In genomic region chr10:124975977-124976514, GRCh38 we compare ENCODE assay signal across 10 cellular contexts. TPM values are rescaled to one million over a fixed set of nuclear protein-coding genes. Genes with fewer than 3 reads are reported as not detected.
A peak's percentile ranks its signal among the peaks of the same experiment; 100 is the strongest.
DNase-seq lines count a peak whose midpoint lies in the region; ATAC-seq, FAIRE-seq and TF ChIP-seq lines count a peak whose summit lies in the region.
"Had no signal": no experiment of that assay in that cellular context is flagged by ENCODE, and none has a peak within 500 bp of the region (broad histone marks: within the 10 kb centered on the region; RNA-seq: fewer than 3 reads in every experiment).

No MANE protein-coding gene starts in this region.

- H3K36me3 Mint-ChIP-seq in GM23338 (ENCODE audit: low read depth): peaks cover 25% of the 10 kb centered on the region; the same call in 2 of the 3 replicates
- peaks cover 0 to 82% (median 11%) of the 10 kb centered on the region in 3 donors for H3K36me3 Mint-ChIP-seq in naive thymus-derived CD8-positive, alpha-beta T cell

- peaks cover 12% of the 10 kb centered on the region for H4K20me1 ChIP-seq in GM23338 (replicated peaks; ENCODE audit: insufficient read depth)

- H3K27ac Mint-ChIP-seq in GM23338: peak overlapping the region; percentile 1; the same call in 1 of the 2 replicates
- H3K27ac Mint-ChIP-seq in naive thymus-derived CD8-positive, alpha-beta T cell: peak overlapping the region in 9 of 10 donors; percentile 15 to 79 (median 60)
- H3K27ac Mint-ChIP-seq: memory B cell had no signal

- DNase-seq in GM23338 (ENCODE audit: low spot score) (no peak), RCC 7860 (ENCODE audit: low spot score) (peak; percentile 90), left cardiac atrium (no peak), SIG-M5 (lab: John Stamatoyannopoulos, UW) (no peak), GM20000 (ENCODE audit: low spot score) (no peak)
- peak in 1 of 10 donors; percentile 5 for DNase-seq in naive thymus-derived CD8-positive, alpha-beta T cell
- DNase-seq: DMS 273 treated with DMSO at 0.1 percent for 48 hours had no signal

- peaks cover 10% of the 10 kb centered on the region for H3K27me3 Mint-ChIP-seq in GM23338 (ENCODE audit: insufficient read depth, low read depth, poor library complexity)
- H3K27me3 Mint-ChIP-seq in naive thymus-derived CD8-positive, alpha-beta T cell: no peaks in the 10 kb centered on the region
- H3K27me3 Mint-ChIP-seq: memory B cell had no signal

- no peak overlapping the region for H3K4me3 Mint-ChIP-seq in GM23338
- H3K4me3 Mint-ChIP-seq in naive thymus-derived CD8-positive, alpha-beta T cell: peak overlapping the region in 1 of 10 donors; percentile 9
- H3K4me3 Mint-ChIP-seq: memory B cell had no signal

- H3K27ac ChIP-seq in GM23338 (ENCODE audit: low read depth): no peak overlapping the region

- H3K4me3 ChIP-seq in GM23338: no peak overlapping the region

- no peaks in the 10 kb centered on the region for H3F3A ChIP-seq in GM23338 (replicated peaks; ENCODE audit: low read depth)

- intact Hi-C loops in left cardiac atrium (cut with DNase I): no loop called here

- no peaks in the 10 kb centered on the region for H3K27me3 ChIP-seq in GM23338 (ENCODE audit: insufficient read depth)

- POLR2A ChIA-PET in naive thymus-derived CD8-positive, alpha-beta T cell (lab: Charles Lee): no interaction called here

- H3K79me2 ChIP-seq in GM23338 (replicated peaks; ENCODE audit: insufficient read depth): peaks cover 72% of the 10 kb centered on the region

- H2AFZ ChIP-seq in GM23338: no peak overlapping the region

- ATAC-seq in GM18520 (IDR thresholded peaks at IDR 0.05; ENCODE audit: unreplicated experiment): peak; percentile 94
- no peak for ATAC-seq in GM23338
- no peak for ATAC-seq in naive thymus-derived CD8-positive, alpha-beta T cell
- no peak for ATAC-seq in left cardiac atrium
- ATAC-seq in GM21526 (IDR thresholded peaks at IDR 0.05; ENCODE audit: low FRiP score, unreplicated experiment): no peak

- H3K4me1 ChIP-seq in GM23338 (ENCODE audit: insufficient read depth): no peaks in the 10 kb centered on the region

- FAIRE-seq in RCC 7860 (lab: Jason Lieb, UNC): peak; percentile 75

- H3K4me1 Mint-ChIP-seq in GM23338: peaks cover 4% of the 10 kb centered on the region
- H3K4me1 Mint-ChIP-seq in naive thymus-derived CD8-positive, alpha-beta T cell: peaks cover 18 to 41% (median 36%) of the 10 kb centered on the region in 4 donors

- peaks cover 8% of the 10 kb centered on the region; the same call in 1 of the 2 replicates for H3K36me3 ChIP-seq in GM23338 (ENCODE audit: insufficient read depth)

- H3K4me2 ChIP-seq in GM23338: no peak overlapping the region

- no peak for TF ChIP-seq CTCF in GM23338 (conservative IDR thresholded peaks at IDR 0.05; ENCODE audit: low read depth in 2 of 2)
- TF ChIP-seq CTCF in GM20000 (IDR thresholded peaks at IDR 0.05; ENCODE audit: extremely low read depth, missing control alignments): no peak

- no peaks in the 10 kb centered on the region for H3K9me3 Mint-ChIP-seq in GM23338
- H3K9me3 Mint-ChIP-seq in naive thymus-derived CD8-positive, alpha-beta T cell: no peaks in the 10 kb centered on the region
- H3K9me3 Mint-ChIP-seq: memory B cell had no signal

- H3K9me2 ChIP-seq in GM23338 (ENCODE audit: insufficient read depth): no peaks in the 10 kb centered on the region

TF ChIP-seq in GM23338, 12 proteins besides CTCF, POLR2A, EP300 and RAD21 (continues in another document):
- TF ChIP-seq ZNF331 (CRISPR knock-in tag; IDR thresholded peaks at IDR 0.05; ENCODE audit: low read depth) (no peak), ETS1 (IDR thresholded peaks at IDR 0.05) (no peak), JUNB (IDR thresholded peaks at IDR 0.05; ENCODE audit: unreplicated experiment) (no peak), POLR2AphosphoS5 (IDR thresholded peaks at IDR 0.05; ENCODE audit: low read depth) (no peak), ZNF114 (CRISPR knock-in tag; IDR thresholded peaks at IDR 0.05) (no peak), ZNF462 (CRISPR knock-in tag; IDR thresholded peaks at IDR 0.05) (no peak), EZH2phosphoT487 (IDR thresholded peaks at IDR 0.05; ENCODE audit: unreplicated experiment) (no peak), STAT1 (IDR thresholded peaks at IDR 0.05; ENCODE audit: unreplicated experiment) (no peak), CREB1 (CRISPR knock-in tag; IDR thresholded peaks at IDR 0.05; ENCODE audit: low read depth) (no peak), NANOG (IDR thresholded peaks at IDR 0.05; ENCODE audit: borderline replicate concordance) (no peak)

RNA-seq across cellular contexts. Expression of gene ZRANB1, which starts 34.1 kb away (rescaled TPM):
- 26.7 and 27.8 TPM in 2 replicates for total RNA-seq in GM23338 (2014; rRNA removed; shearing (Covaris generic))
- 2.6 and 4.2 TPM in 2 replicates for polyA plus RNA-seq in GM23338 (2016; fragmentation: Nextera tagmentation; extraction: Ambion mirVana)
- 10 to 100 TPM; 24.8 to 25.0 TPM for total RNA-seq in naive thymus-derived CD8-positive, alpha-beta T cell
- polyA plus RNA-seq in naive thymus-derived CD8-positive, alpha-beta T cell: 10 to 100 TPM in 1 of 3 donors, 1 to 10 TPM in 2; 7.0 to 11.7 (median 9.0) TPM
- total RNA-seq in left cardiac atrium: 10 to 100 TPM; 22.9 to 25.7 TPM
